ENCODE assay signal across 31 cellular contexts in the genomic region with DNA sequence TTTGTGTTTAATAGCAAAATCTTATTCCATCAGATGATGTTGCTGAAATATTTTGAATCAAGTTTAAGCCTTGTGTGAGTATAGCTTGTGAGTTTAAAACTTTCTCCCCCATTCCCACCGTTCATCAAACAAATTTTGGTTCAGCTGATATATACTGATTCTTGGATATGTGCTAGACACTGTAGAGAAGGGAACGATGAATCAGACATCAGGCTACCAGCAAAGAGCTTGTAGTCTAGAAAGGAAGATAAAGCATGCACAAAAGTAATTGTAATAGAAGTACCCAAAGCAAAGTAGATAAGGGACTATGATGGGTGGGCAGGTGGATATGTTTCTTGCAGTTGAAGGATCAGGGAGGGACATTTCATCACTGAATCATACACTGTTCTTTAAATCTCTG.
"Had no signal": no experiment of that assay in that cellular context is flagged by ENCODE, and none has a peak within 500 bp of the region (broad histone marks: within the 10 kb centered on the region; RNA-seq: fewer than 3 reads in every experiment).

No MANE protein-coding gene starts in this region.

- DNase-seq: activated CD4-positive, alpha-beta memory T cell treated with anti-CD3 and anti-CD28 coated beads, Interleukin-2, amount 10 ng/mL, durations not matched to agents 7 days and 5 days; activated CD4-positive, alpha-beta T cell treated with anti-CD3 and anti-CD28 coated beads, Interleukin-2, amount 10 ng/mL, durations not matched to agents 7 days and 5 days; activated CD4-positive, alpha-beta T cell treated with anti-CD3 and anti-CD28 coated beads, Interleukin-2, amount 50 U/mL, for 4 hours; activated CD4-positive, CD25-positive, alpha-beta regulatory T cell; activated CD4-positive, CD25-positive, alpha-beta regulatory T cell treated with anti-CD3 and anti-CD28 coated beads, Interleukin-2, amount 50 U/mL, for 72 hours; activated CD8-positive, alpha-beta memory T cell treated with anti-CD3 and anti-CD28 coated beads, Interleukin-2, amount 50 U/mL, for 48 hours; activated gamma-delta T cell; activated naive CD4-positive, alpha-beta T cell; activated naive CD4-positive, alpha-beta T cell treated with anti-CD3 and anti-CD28 coated beads, Interleukin-2, amount 10 ng/mL, durations not matched to agents 7 days and 5 days; activated naive CD8-positive, alpha-beta T cell treated with anti-CD3 and anti-CD28 coated beads, Interleukin-2, amount 10 ng/mL, durations not matched to agents 7 days and 5 days; activated T-cell treated with anti-CD3 and anti-CD28 coated beads for 4 hours; activated T-cell treated with anti-CD3 and anti-CD28 coated beads, Interleukin-2, amount 50 U/mL, for 24 hours; activated T-cell treated with anti-CD3 and anti-CD28 coated beads, Interleukin-2, amount 50 U/mL, for 72 hours; cortex of kidney; dermis blood vessel endothelial cell; effector CD4-positive, alpha-beta T cell; effector memory CD8-positive, alpha-beta T cell; esophagus squamous epithelium; foreskin melanocyte; head of caudate nucleus; T-helper 1 cell; T-helper 17 cell; T1000 had no signal

- H3K9me3 Mint-ChIP-seq: activated CD4-positive, alpha-beta memory T cell treated with anti-CD3 and anti-CD28 coated beads, Interleukin-2, amount 10 ng/mL, durations not matched to agents 7 days and 5 days; activated CD4-positive, alpha-beta T cell treated with anti-CD3 and anti-CD28 coated beads, Interleukin-2, amount 10 ng/mL, durations not matched to agents 7 days and 5 days; activated naive CD4-positive, alpha-beta T cell treated with anti-CD3 and anti-CD28 coated beads, Interleukin-2, amount 10 ng/mL, durations not matched to agents 7 days and 5 days; activated naive CD4-positive, alpha-beta T cell treated with anti-CD3 and anti-CD28 coated beads, Interleukin-2, amount 50 U/mL, for 72 hours; activated naive CD8-positive, alpha-beta T cell treated with anti-CD3 and anti-CD28 coated beads, Interleukin-2, amount 10 ng/mL, durations not matched to agents 7 days and 5 days; activated T-cell treated with anti-CD3 and anti-CD28 coated beads, Interleukin-2, amount 50 U/mL, for 24 hours; activated T-cell treated with anti-CD3 and anti-CD28 coated beads, Interleukin-2, amount 50 U/mL, for 72 hours; effector memory CD8-positive, alpha-beta T cell; T-helper 2 cell treated with Interferon-gamma antibody and Interleukin-4, amounts not matched to agents 5 μg/mL and 100 μg/mL, for 36 hours had no signal

- H3K4me1 Mint-ChIP-seq: activated CD4-positive, alpha-beta memory T cell treated with anti-CD3 and anti-CD28 coated beads, Interleukin-2, amount 10 ng/mL, durations not matched to agents 7 days and 5 days; activated naive CD4-positive, alpha-beta T cell treated with anti-CD3 and anti-CD28 coated beads, Interleukin-2, amount 10 ng/mL, durations not matched to agents 7 days and 5 days; T-helper 17 cell had no signal

- H3K27me3 Mint-ChIP-seq: activated CD4-positive, alpha-beta memory T cell treated with anti-CD3 and anti-CD28 coated beads, Interleukin-2, amount 10 ng/mL, durations not matched to agents 7 days and 5 days; activated CD4-positive, alpha-beta T cell treated with anti-CD3 and anti-CD28 coated beads for 36 hours; activated CD4-positive, alpha-beta T cell treated with anti-CD3 and anti-CD28 coated beads, Interleukin-2, amount 10 ng/mL, durations not matched to agents 7 days and 5 days; activated naive CD4-positive, alpha-beta T cell treated with anti-CD3 and anti-CD28 coated beads, Interleukin-2, amount 10 ng/mL, durations not matched to agents 7 days and 5 days; activated naive CD8-positive, alpha-beta T cell treated with anti-CD3 and anti-CD28 coated beads, Interleukin-2, amount 10 ng/mL, durations not matched to agents 7 days and 5 days; effector memory CD8-positive, alpha-beta T cell; T-helper 17 cell had no signal

- H3K36me3 Mint-ChIP-seq: activated naive CD4-positive, alpha-beta T cell treated with anti-CD3 and anti-CD28 coated beads, Interleukin-2, amount 10 ng/mL, durations not matched to agents 7 days and 5 days; activated naive CD8-positive, alpha-beta T cell treated with anti-CD3 and anti-CD28 coated beads, Interleukin-2, amount 10 ng/mL, durations not matched to agents 7 days and 5 days had no signal

- H3K36me3 ChIP-seq: ascending aorta, esophagus squamous epithelium had no signal

- H3K27me3 ChIP-seq: ascending aorta, esophagus squamous epithelium had no signal

- H3K4me3 ChIP-seq: ascending aorta, esophagus squamous epithelium had no signal

- H3K4me1 ChIP-seq: ascending aorta, esophagus squamous epithelium had no signal

- H3K9me3 ChIP-seq: ascending aorta, esophagus squamous epithelium had no signal

- ATAC-seq: effector memory CD8-positive, alpha-beta T cell; T-helper 17 cell had no signal

- FAIRE-seq: colon, endometrium, endothelial cell of umbilical vein had no signal

- H3K27ac Mint-ChIP-seq: activated CD4-positive, alpha-beta memory T cell treated with anti-CD3 and anti-CD28 coated beads, Interleukin-2, amount 10 ng/mL, durations not matched to agents 7 days and 5 days; activated CD4-positive, alpha-beta T cell treated with anti-CD3 and anti-CD28 coated beads for 36 hours; activated CD4-positive, alpha-beta T cell treated with anti-CD3 and anti-CD28 coated beads, Interleukin-2, amount 10 ng/mL, durations not matched to agents 7 days and 5 days; activated naive CD4-positive, alpha-beta T cell treated with anti-CD3 and anti-CD28 coated beads, Interleukin-2, amount 10 ng/mL, durations not matched to agents 7 days and 5 days; activated naive CD8-positive, alpha-beta T cell treated with anti-CD3 and anti-CD28 coated beads, Interleukin-2, amount 10 ng/mL, durations not matched to agents 7 days and 5 days; activated T-cell treated with anti-CD3 and anti-CD28 coated beads, Interleukin-2, amount 50 U/mL, for 24 hours; effector memory CD8-positive, alpha-beta T cell; T-helper 17 cell; T-helper 2 cell treated with Interferon-gamma antibody and Interleukin-4, amounts not matched to agents 5 μg/mL and 100 μg/mL, for 36 hours had no signal

- H3K4me3 Mint-ChIP-seq: activated CD4-positive, alpha-beta memory T cell treated with anti-CD3 and anti-CD28 coated beads, Interleukin-2, amount 10 ng/mL, durations not matched to agents 7 days and 5 days; activated CD4-positive, alpha-beta T cell treated with anti-CD3 and anti-CD28 coated beads for 36 hours; activated CD4-positive, alpha-beta T cell treated with anti-CD3 and anti-CD28 coated beads, Interleukin-2, amount 10 ng/mL, durations not matched to agents 7 days and 5 days; activated naive CD4-positive, alpha-beta T cell treated with anti-CD3 and anti-CD28 coated beads, Interleukin-2, amount 10 ng/mL, durations not matched to agents 7 days and 5 days; activated naive CD8-positive, alpha-beta T cell treated with anti-CD3 and anti-CD28 coated beads, Interleukin-2, amount 10 ng/mL, durations not matched to agents 7 days and 5 days; activated T-cell treated with anti-CD3 and anti-CD28 coated beads, Interleukin-2, amount 50 U/mL, for 24 hours; activated T-cell treated with anti-CD3 and anti-CD28 coated beads, Interleukin-2, amount 50 U/mL, for 72 hours; effector memory CD8-positive, alpha-beta T cell; T-helper 17 cell; T-helper 2 cell treated with Interferon-gamma antibody and Interleukin-4, amounts not matched to agents 5 μg/mL and 100 μg/mL, for 36 hours had no signal

- H3K27ac ChIP-seq: ascending aorta, epithelial cell of prostate, esophagus squamous epithelium had no signal
